In the genomic region with DNA sequence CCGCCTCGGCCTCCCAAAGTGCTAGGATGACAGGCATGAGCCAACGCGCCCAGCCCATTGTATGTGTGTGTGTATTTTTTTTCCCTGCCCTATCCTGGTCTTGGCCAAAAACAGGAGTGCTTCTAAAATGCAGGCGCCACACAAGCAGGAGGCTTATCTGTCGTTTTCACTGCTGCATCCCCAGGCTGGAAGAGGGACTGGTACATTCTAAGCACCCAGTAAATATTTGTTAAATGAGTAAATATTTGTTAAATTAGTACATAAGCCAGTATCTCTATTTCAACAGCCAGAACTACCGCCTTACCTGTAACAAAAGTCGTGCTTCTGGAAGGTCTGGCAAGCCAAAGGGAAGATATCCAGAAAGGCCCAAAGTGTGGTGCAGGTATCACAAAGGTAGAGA, we compare ENCODE assay signal across 19 cellular contexts. TPM values are rescaled to one million over a fixed set of nuclear protein-coding genes. Genes with fewer than 3 reads are reported as not detected.
DNase-seq lines count a peak whose midpoint lies in the region; ATAC-seq and TF ChIP-seq lines count a peak whose summit lies in the region.
"Had no signal": no experiment of that assay in that cellular context is flagged by ENCODE, and none has a peak within 500 bp of the region (broad histone marks: within the 10 kb centered on the region; RNA-seq: fewer than 3 reads in every experiment).

No MANE protein-coding gene starts in this region.

- CTCF ChIA-PET in PC-9 (lab: Charles Lee) (no interaction called here), WTC11 (lab: Charles Lee) (interaction anchor here (0.6 to 1.6 kb wide), 4 partner anchors 19 to 192 kb away, joined by 3 to 7 read pairs (median 4); no protein-coding TSS in a partner anchor)

- peaks cover 46% of the 10 kb centered on the region for H3K36me3 Mint-ChIP-seq in WTC11

- peaks cover 16% of the 10 kb centered on the region for H3K36me3 ChIP-seq in PC-9 (ENCODE audit: low read depth)
- H3K36me3 ChIP-seq in hepatocyte (replicated peaks; ENCODE audit: insufficient read depth, low read depth), result no peaks in the 10 kb centered on the region
- peaks cover 30 to 44% (median 35%) of the 10 kb centered on the region in 3 donors for H3K36me3 ChIP-seq in skeletal muscle tissue (ENCODE audit: control insufficient read depth in 3 of 3, insufficient read depth in 3 of 3, low read length in 3 of 3)

- no peak overlapping the region for H3K9ac ChIP-seq in skeletal muscle tissue (ENCODE audit: low read depth in 1 of 3, low read length in 3 of 3)
- H3K9ac ChIP-seq: KMS-11 had no signal

- peak overlapping the region; percentile 17 for H3K27ac ChIP-seq in C4-2B
- peak overlapping the region; percentile 71 for H3K27ac ChIP-seq in PC-9
- peak overlapping the region; percentile 51 for H3K27ac ChIP-seq in hepatocyte
- H3K27ac ChIP-seq in skeletal muscle tissue (ENCODE audit: low read depth, low read length), result peak overlapping the region; percentile 86
- H3K27ac ChIP-seq: KMS-11, Peyer's patch had no signal

- H3K4me3 Mint-ChIP-seq in WTC11, result no peak overlapping the region
- H3K4me3 Mint-ChIP-seq: CD4-positive, CD25-positive, alpha-beta regulatory T cell; IgD-negative memory B cell had no signal

- no peak overlapping the region for H3K4me3 ChIP-seq in PC-9
- H3K4me3 ChIP-seq in hepatocyte, result no peak overlapping the region
- no peak overlapping the region for H3K4me3 ChIP-seq in skeletal muscle tissue (ENCODE audit: low read length in 3 of 3)
- H3K4me3 ChIP-seq: Peyer's patch had no signal

- intact Hi-C loops in PC-9 (cut with micrococcal nuclease; ENCODE audit: unreplicated experiment), result no loop called here

- H3K4me2 ChIP-seq in PC-9 (peak overlapping the region; percentile 67), hepatocyte (no peak overlapping the region)
- H3K4me2 ChIP-seq: KMS-11 had no signal

- H3K9me3 ChIP-seq in PC-9 (ENCODE audit: insufficient read depth, low read depth) (no peaks in the 10 kb centered on the region), hepatocyte (ENCODE audit: low read depth) (no peaks in the 10 kb centered on the region), skeletal muscle tissue (ENCODE audit: control insufficient read depth in 3 of 3, low read length in 3 of 3) (no peaks in the 10 kb centered on the region)
- H3K9me3 ChIP-seq: Peyer's patch had no signal

- H3K27me3 Mint-ChIP-seq in WTC11 (ENCODE audit: low read depth), result no peaks in the 10 kb centered on the region; the same call in 1 of the 2 replicates
- H3K27me3 Mint-ChIP-seq: CD4-positive, CD25-positive, alpha-beta regulatory T cell; IgD-negative memory B cell had no signal

- H3K4me1 ChIP-seq in PC-9 (replicated peaks; ENCODE audit: insufficient read depth), result peaks cover 84% of the 10 kb centered on the region
- peaks cover 11% of the 10 kb centered on the region for H3K4me1 ChIP-seq in hepatocyte (ENCODE audit: insufficient read depth)
- peaks cover 29 to 68% (median 41%) of the 10 kb centered on the region in 3 donors for H3K4me1 ChIP-seq in skeletal muscle tissue (ENCODE audit: control insufficient read depth in 3 of 3, insufficient read depth in 3 of 3, low read length in 3 of 3)
- H3K4me1 ChIP-seq: Peyer's patch had no signal

- TF ChIP-seq CTCF in C4-2B (conservative IDR thresholded peaks at IDR 0.05), result no peak
- no peak for TF ChIP-seq CTCF in PC-9 (conservative IDR thresholded peaks at IDR 0.05)
- TF ChIP-seq CTCF in hepatocyte (IDR thresholded peaks at IDR 0.05; ENCODE audit: poor library complexity), result no peak
- no peak for TF ChIP-seq CTCF in WTC11 (IDR thresholded peaks at IDR 0.05)

- peak in 1 of 2 experiments; percentile 50 for DNase-seq in PC-9
- DNase-seq in hepatocyte (ENCODE audit: low spot score), result no peak
- DNase-seq in WTC11 (ENCODE audit: low spot score), result no peak
- no peak for DNase-seq in activated CD8-positive, alpha-beta memory T cell treated with anti-CD3 and anti-CD28 coated beads, Interleukin-2, amount 50 U/mL, for 48 hours
- DNase-seq in LoVo (ENCODE audit: low spot score), result no peak
- DNase-seq: CD4-positive, CD25-positive, alpha-beta regulatory T cell; DMS153; NCI-H1092; NCI-H1417 treated with DMSO at 0.1 percent for 48 hours; NCI-H1694 treated with DMSO at 0.1 percent for 48 hours; NCI-H2081; NCI-H2227 treated with DMSO at 0.1 percent for 48 hours; NCI-H526 treated with DMSO at 0.1 percent for 48 hours; Peyer's patch; SHP77 treated with DMSO at 0.1 percent for 48 hours had no signal

- no peaks in the 10 kb centered on the region for H3K9me3 Mint-ChIP-seq in WTC11
- H3K9me3 Mint-ChIP-seq: CD4-positive, CD25-positive, alpha-beta regulatory T cell; IgD-negative memory B cell had no signal

- H2AFZ ChIP-seq in PC-9, result no peak overlapping the region
- H2AFZ ChIP-seq in hepatocyte, result no peak overlapping the region

- no peak overlapping the region for H3K27ac Mint-ChIP-seq in WTC11
- H3K27ac Mint-ChIP-seq: IgD-negative memory B cell had no signal

- 0 out of 2 replicates have a peak, but pooled peaks cover 3% of the 10 kb centered on the region for H3K4me1 Mint-ChIP-seq in WTC11
- H3K4me1 Mint-ChIP-seq: CD4-positive, CD25-positive, alpha-beta regulatory T cell; IgD-negative memory B cell had no signal

- H4K20me1 ChIP-seq in PC-9 (ENCODE audit: insufficient read depth) (no peaks in the 10 kb centered on the region), hepatocyte (ENCODE audit: insufficient read depth, poor library complexity, severe bottlenecking) (no peaks in the 10 kb centered on the region)

- POLR2A ChIA-PET in PC-9 (lab: Charles Lee; ENCODE audit: unreplicated experiment) (no interaction called here), WTC11 (lab: Charles Lee) (no interaction called here)

- H3K79me2 ChIP-seq in PC-9 (ENCODE audit: low read depth) (peaks cover 11% of the 10 kb centered on the region; the same call in 1 of the 2 replicates), hepatocyte (no peaks in the 10 kb centered on the region)

- H3K9me2 ChIP-seq in PC-9 (ENCODE audit: insufficient read depth), result no peaks in the 10 kb centered on the region
- no peaks in the 10 kb centered on the region for H3K9me2 ChIP-seq in hepatocyte (replicated peaks; ENCODE audit: insufficient read depth)

- H3K27me3 ChIP-seq in PC-9 (ENCODE audit: insufficient read depth, low read depth) (no peaks in the 10 kb centered on the region), hepatocyte (no peaks in the 10 kb centered on the region), skeletal muscle tissue (ENCODE audit: control insufficient read depth in 3 of 3, insufficient read depth in 3 of 3, low read length in 3 of 3) (no peaks in the 10 kb centered on the region)
- H3K27me3 ChIP-seq: Peyer's patch had no signal

- no peak for ATAC-seq in WTC11

- no TSS peak for BruUV-seq in PC-9 (replicated peaks; lab: Mats Ljungman, UMichigan)

- 82% methylated on average over 8 of the region's 8 CpGs for WGBS in hepatocyte (ENCODE audit: low lambda C conversion rate, missing lambda C conversion rate)

- H3F3A ChIP-seq in PC-9 (ENCODE audit: insufficient read depth, low read depth), result peaks cover 61% of the 10 kb centered on the region

TF ChIP-seq in WTC11, 78 proteins besides CTCF, POLR2A, EP300 and RAD21 (continues in another document):
- TF ChIP-seq SMAD3 (CRISPR knock-in tag; IDR thresholded peaks at IDR 0.05; ENCODE audit: borderline replicate concordance), result no peak
- no peak for TF ChIP-seq ZNF317 (CRISPR knock-in tag; IDR thresholded peaks at IDR 0.05; ENCODE audit: borderline replicate concordance, low read depth)
- no peak for TF ChIP-seq GRHL2 (CRISPR knock-in tag; IDR thresholded peaks at IDR 0.05; ENCODE audit: insufficient replicate concordance, severe bottlenecking)
- TF ChIP-seq ZNF219 (CRISPR knock-in tag; IDR thresholded peaks at IDR 0.05; ENCODE audit: borderline replicate concordance), result no peak
- TF ChIP-seq E2F5 (CRISPR knock-in tag; IDR thresholded peaks at IDR 0.05), result no peak
- TF ChIP-seq KAT7 (CRISPR knock-in tag; IDR thresholded peaks at IDR 0.05; ENCODE audit: borderline replicate concordance), result no peak
- TF ChIP-seq TP53 (CRISPR knock-in tag; IDR thresholded peaks at IDR 0.05), result no peak
- no peak for TF ChIP-seq ZNF263 (CRISPR knock-in tag; IDR thresholded peaks at IDR 0.05; ENCODE audit: low read depth)
- TF ChIP-seq MXD4 (CRISPR knock-in tag; IDR thresholded peaks at IDR 0.05; ENCODE audit: borderline replicate concordance), result no peak

RNA-seq across cellular contexts. Expression of gene ASCC2, which starts 24.9 kb away (rescaled TPM):
- total RNA-seq in PC-9 (2021), result 39.9 and 43.3 TPM in 2 replicates
- total RNA-seq in hepatocyte, result 25.9 and 26.2 TPM in 2 replicates
- polyA plus RNA-seq in hepatocyte, result 54.2 and 54.8 TPM in 2 replicates
- total RNA-seq in skeletal muscle tissue, result 15.7 TPM
- 42.2 to 43.9 TPM (median 43.6 TPM) in 3 replicates for total RNA-seq in WTC11 (2021)

RNA-seq across cellular contexts. Expression of gene UQCR10, which starts 46.0 kb away (rescaled TPM):
- total RNA-seq in PC-9 (2021) (85.4 and 103 TPM in 2 replicates), hepatocyte (120 and 122 TPM in 2 replicates), skeletal muscle tissue (57.9 TPM), WTC11 (2021) (119 to 140 TPM (median 131 TPM) in 3 replicates)
- 387 and 414 TPM in 2 replicates for polyA plus RNA-seq in hepatocyte

RNA-seq across cellular contexts. Expression of gene ZMAT5, which starts 46.3 kb away (rescaled TPM):
- total RNA-seq in PC-9 (2021) (14.2 and 15.5 TPM in 2 replicates), hepatocyte (18.2 and 25.7 TPM in 2 replicates), skeletal muscle tissue (18.8 TPM), WTC11 (2021) (13.4 to 17.3 TPM (median 17.2 TPM) in 3 replicates)
- 29.0 and 38.5 TPM in 2 replicates for polyA plus RNA-seq in hepatocyte

Comparison
In these comparisons a context has a peak if more than half of its experiments do, and no peak if none do; other contexts are left out.
1. H3K27ac ChIP-seq: peak in every context shown above with its lines; median percentile 86 in skeletal muscle tissue; 71 in PC-9; 51 in hepatocyte; 17 in C4-2B.